ENCODE assay signal across 25 cellular contexts in genomic region chr10:111298031-111298430, GRCh38.
A peak's percentile ranks its signal among the peaks of the same experiment; 100 is the strongest.
DNase-seq lines count a peak whose midpoint lies in the region; ATAC-seq and TF ChIP-seq lines count a peak whose summit lies in the region.
"Had no signal": no experiment of that assay in that cellular context is flagged by ENCODE, and none has a peak within 500 bp of the region (broad histone marks: within the 10 kb centered on the region; RNA-seq: fewer than 3 reads in every experiment).

No MANE protein-coding gene starts in this region.

- H3K27me3 ChIP-seq in adipocyte (replicated peaks; ENCODE audit: control insufficient read depth, insufficient read depth, low read length) (no peaks in the 10 kb centered on the region), mesendoderm (ENCODE audit: insufficient read depth, low read length, poor library complexity) (no peaks in the 10 kb centered on the region), skeletal muscle tissue (ENCODE audit: control insufficient read depth in 3 of 3, insufficient read depth in 3 of 3, low read length in 3 of 3) (no peaks in the 10 kb centered on the region)
- H3K27me3 ChIP-seq: BE2C, body of pancreas, right atrium auricular region had no signal

- no peak overlapping the region for H4K5ac ChIP-seq in mesendoderm (ENCODE audit: low read length)

- H3K79me1 ChIP-seq in mesendoderm (ENCODE audit: low read length): no peaks in the 10 kb centered on the region

- no peak overlapping the region for H3K4me2 ChIP-seq in mesendoderm (ENCODE audit: low read length)
- H3K4me2 ChIP-seq: A549 had no signal

- H3K4me3 Mint-ChIP-seq in glutamatergic neuron (ENCODE audit: unreplicated experiment): no peak overlapping the region
- H3K4me3 Mint-ChIP-seq: activated naive CD8-positive, alpha-beta T cell treated with anti-CD3 and anti-CD28 coated beads, Interleukin-2, amount 50 U/mL, for 24 hours; activated T-cell treated with anti-CD3 and anti-CD28 coated beads, Interleukin-2, amount 50 U/mL, for 24 hours; CD8-positive, alpha-beta memory T cell; natural killer cell; T-helper 2 cell treated with Interferon-gamma antibody and Interleukin-4, amounts not matched to agents 5 μg/mL and 100 μg/mL, for 36 hours had no signal

- no peaks in the 10 kb centered on the region for H3K4me1 Mint-ChIP-seq in glutamatergic neuron (ENCODE audit: low read depth, unreplicated experiment)
- H3K4me1 Mint-ChIP-seq: activated naive CD8-positive, alpha-beta T cell treated with anti-CD3 and anti-CD28 coated beads, Interleukin-2, amount 50 U/mL, for 24 hours; CD8-positive, alpha-beta memory T cell; natural killer cell had no signal

- no peaks in the 10 kb centered on the region for H3K9me3 Mint-ChIP-seq in glutamatergic neuron (ENCODE audit: unreplicated experiment)
- H3K9me3 Mint-ChIP-seq: activated naive CD8-positive, alpha-beta T cell treated with anti-CD3 and anti-CD28 coated beads, Interleukin-2, amount 50 U/mL, for 24 hours; activated T-cell treated with anti-CD3 and anti-CD28 coated beads, Interleukin-2, amount 50 U/mL, for 24 hours; CD8-positive, alpha-beta memory T cell; natural killer cell; T-helper 2 cell treated with Interferon-gamma antibody and Interleukin-4, amounts not matched to agents 5 μg/mL and 100 μg/mL, for 36 hours had no signal

- H3K27ac ChIP-seq in mesendoderm (ENCODE audit: low read depth, low read length) (peak overlapping the region; percentile 33), skeletal muscle tissue (ENCODE audit: low read depth, low read length) (peak overlapping the region; percentile 31)
- H3K27ac ChIP-seq: A549, body of pancreas, right atrium auricular region, thoracic aorta had no signal

- H3K27me3 Mint-ChIP-seq in glutamatergic neuron (ENCODE audit: unreplicated experiment): peaks cover 3% of the 10 kb centered on the region

- H3K27ac Mint-ChIP-seq in glutamatergic neuron (ENCODE audit: unreplicated experiment): no peak overlapping the region
- H3K27ac Mint-ChIP-seq: activated naive CD8-positive, alpha-beta T cell treated with anti-CD3 and anti-CD28 coated beads, Interleukin-2, amount 50 U/mL, for 24 hours; activated T-cell treated with anti-CD3 and anti-CD28 coated beads, Interleukin-2, amount 50 U/mL, for 24 hours; CD8-positive, alpha-beta memory T cell; natural killer cell; T-helper 2 cell treated with Interferon-gamma antibody and Interleukin-4, amounts not matched to agents 5 μg/mL and 100 μg/mL, for 36 hours had no signal

- H3K4me1 ChIP-seq in adipocyte (ENCODE audit: control insufficient read depth, insufficient read depth, low read length): peaks cover 42% of the 10 kb centered on the region
- H3K4me1 ChIP-seq in mesendoderm (ENCODE audit: control insufficient read depth, low read depth, low read length): no peaks in the 10 kb centered on the region
- H3K4me1 ChIP-seq in skeletal muscle tissue (ENCODE audit: control insufficient read depth in 3 of 3, insufficient read depth in 3 of 3, low read length in 3 of 3): no peaks in the 10 kb centered on the region
- H3K4me1 ChIP-seq: A549, BE2C, body of pancreas, right atrium auricular region had no signal

- H3K56ac ChIP-seq in mesendoderm (ENCODE audit: low read length): no peak overlapping the region

- DNase-seq in adipocyte (ENCODE audit: low read depth): no peak
- DNase-seq in mesendoderm: peak; percentile 10
- DNase-seq in AG20443 (ENCODE audit: low spot score): no peak
- DNase-seq in activated effector memory CD4-positive, alpha-beta T cell treated with anti-CD3 and anti-CD28 coated beads, Interleukin-2, amount 50 U/mL, for 16 hours: no peak
- DNase-seq in SKM-1 treated with dmso at 0.1 percent for 144 hours (lab: John Stamatoyannopoulos, UW; ENCODE audit: unreplicated experiment): no peak
- no peak for DNase-seq in glutamatergic neuron
- DNase-seq: activated CD4-positive, alpha-beta T cell treated with anti-CD3 and anti-CD28 coated beads for 48 hours; activated naive CD8-positive, alpha-beta T cell treated with anti-CD3 and anti-CD28 coated beads, Interleukin-2, amount 50 U/mL, for 24 hours; activated T-cell treated with anti-CD3 and anti-CD28 coated beads, Interleukin-2, amount 50 U/mL, for 24 hours; BE2C; CD8-positive, alpha-beta memory T cell; KBM-7; left ventricle myocardium superior; natural killer cell; NCI-H2029 treated with DMSO at 0.1 percent for 48 hours; NCI-H774; stimulated activated naive CD4-positive, alpha-beta T cell had no signal

- no peak for TF ChIP-seq CTCF in glutamatergic neuron (IDR thresholded peaks at IDR 0.05; ENCODE audit: partially characterized antibody, unreplicated experiment)

- no peak overlapping the region for H3K4ac ChIP-seq in mesendoderm (ENCODE audit: low read depth, low read length)

- H3K23ac ChIP-seq in mesendoderm (ENCODE audit: low read length): no peak overlapping the region

- no peaks in the 10 kb centered on the region for H3K36me3 Mint-ChIP-seq in glutamatergic neuron (ENCODE audit: unreplicated experiment)
- H3K36me3 Mint-ChIP-seq: CD8-positive, alpha-beta memory T cell; natural killer cell had no signal

- peak; percentile 35 for ATAC-seq in GM18868 (IDR thresholded peaks at IDR 0.05; ENCODE audit: unreplicated experiment)
- ATAC-seq: activated naive CD8-positive, alpha-beta T cell treated with anti-CD3 and anti-CD28 coated beads, Interleukin-2, amount 50 U/mL, for 24 hours; body of pancreas; HCT116; left ventricle myocardium superior; natural killer cell had no signal

- no CpG with 5 or more reads among the region's 4 CpGs for WGBS in mesendoderm (ENCODE audit: extremely low coverage, insufficient coverage, low lambda C conversion rate)

- H2BK120ac ChIP-seq in mesendoderm (ENCODE audit: low read depth, low read length): no peak overlapping the region

- no peak overlapping the region for H3K18ac ChIP-seq in mesendoderm (ENCODE audit: low read length)

- no peak overlapping the region for H4K8ac ChIP-seq in mesendoderm (ENCODE audit: low read depth, low read length)

- no peaks in the 10 kb centered on the region for H3K79me2 ChIP-seq in mesendoderm (ENCODE audit: control insufficient read depth, insufficient read depth, low read length)

- H2BK5ac ChIP-seq in mesendoderm (ENCODE audit: low read length): no peak overlapping the region

- H2BK15ac ChIP-seq in mesendoderm (replicated peaks; ENCODE audit: low read depth): no peak overlapping the region

- no peaks in the 10 kb centered on the region for H3K9me3 ChIP-seq in adipocyte (ENCODE audit: control insufficient read depth, low read length)
- H3K9me3 ChIP-seq in skeletal muscle tissue (ENCODE audit: control insufficient read depth in 3 of 3, low read length in 3 of 3): no peaks in the 10 kb centered on the region
- H3K9me3 ChIP-seq: A549, BE2C, body of pancreas, right atrium auricular region, thoracic aorta had no signal

- peak overlapping the region; percentile 65 for H3K9ac ChIP-seq in adipocyte (ENCODE audit: low read length)
- H3K9ac ChIP-seq in mesendoderm (ENCODE audit: low read length): no peak overlapping the region
- H3K9ac ChIP-seq in skeletal muscle tissue (ENCODE audit: low read depth in 1 of 3, low read length in 3 of 3): no peak overlapping the region

- H3K36me3 ChIP-seq in adipocyte (ENCODE audit: control insufficient read depth, insufficient read depth, low read length, severe bottlenecking): no peaks in the 10 kb centered on the region
- no peaks in the 10 kb centered on the region for H3K36me3 ChIP-seq in mesendoderm (ENCODE audit: control insufficient read depth, insufficient read depth, low read length)
- H3K36me3 ChIP-seq in skeletal muscle tissue (ENCODE audit: control insufficient read depth in 3 of 3, insufficient read depth in 3 of 3, low read length in 3 of 3): no peaks in the 10 kb centered on the region
- H3K36me3 ChIP-seq: BE2C, right atrium auricular region, thoracic aorta had no signal

- H2AK5ac ChIP-seq in mesendoderm (ENCODE audit: low read length): no peak overlapping the region

- H3K4me3 ChIP-seq in adipocyte (ENCODE audit: low read length) (no peak overlapping the region), mesendoderm (ENCODE audit: low read length) (no peak overlapping the region), skeletal muscle tissue (ENCODE audit: low read length in 3 of 3) (no peak overlapping the region)
- H3K4me3 ChIP-seq: A549, body of pancreas, right atrium auricular region, thoracic aorta had no signal
